Comparison of ENCODE assay signal across 14 cellular contexts in genomic region chr10:35140126-35140525, GRCh38. TPM values are rescaled to one million over a fixed set of nuclear protein-coding genes. Genes with fewer than 3 reads are reported as not detected.
A peak's percentile ranks its signal among the peaks of the same experiment; 100 is the strongest.
DNase-seq lines count a peak whose midpoint lies in the region; ATAC-seq and TF ChIP-seq lines count a peak whose summit lies in the region.
"Had no signal": no experiment of that assay in that cellular context is flagged by ENCODE, and none has a peak within 500 bp of the region (broad histone marks: within the 10 kb centered on the region; RNA-seq: fewer than 3 reads in every experiment).

No MANE protein-coding gene starts in this region.

- no peak overlapping the region for H3K4me3 Mint-ChIP-seq in activated T-cell treated with anti-CD3 and anti-CD28 coated beads, Interleukin-2, amount 50 U/mL, for 4 hours
- H3K4me3 Mint-ChIP-seq: CD4-positive, alpha-beta memory T cell; H9 had no signal

- DNase-seq in cardiac muscle cell (ENCODE audit: low read depth in 1 of 2, low spot score in 1 of 2): peak in 1 of 2 donors; percentile 16
- DNase-seq in left ventricle myocardium superior: no peak
- peak; percentile 51 for DNase-seq in NB4 (ENCODE audit: low read depth)
- DNase-seq in amniotic epithelial cell (ENCODE audit: low read depth): peak; percentile 27
- DNase-seq in NCI-H1105 (lab: John Stamatoyannopoulos, UW): no peak
- no peak for DNase-seq in activated T-cell treated with anti-CD3 and anti-CD28 coated beads, Interleukin-2, amount 50 U/mL, for 4 hours
- DNase-seq: C1 segment of cervical spinal cord; Calu3; CD4-positive, alpha-beta memory T cell; COR-L47; DND-41; GM23248; H9 had no signal

- H3K27me3 ChIP-seq in cardiac muscle cell: no peaks in the 10 kb centered on the region

- TF ChIP-seq CTCF in cardiac muscle cell (IDR thresholded peaks at IDR 0.05; ENCODE audit: low read depth, low read length) (no peak), NB4 (IDR thresholded peaks at IDR 0.05; ENCODE audit: low read depth, low read length) (no peak)

- peak overlapping the region; percentile 88 for H3K27ac ChIP-seq in cardiac muscle cell
- H3K27ac ChIP-seq: GM23248 had no signal

- no peaks in the 10 kb centered on the region for H3K9me3 Mint-ChIP-seq in activated T-cell treated with anti-CD3 and anti-CD28 coated beads, Interleukin-2, amount 50 U/mL, for 4 hours
- H3K9me3 Mint-ChIP-seq: CD4-positive, alpha-beta memory T cell; H9 had no signal

- H3K36me3 Mint-ChIP-seq in activated T-cell treated with anti-CD3 and anti-CD28 coated beads, Interleukin-2, amount 50 U/mL, for 4 hours (ENCODE audit: insufficient read depth): peaks cover 10% of the 10 kb centered on the region
- H3K36me3 Mint-ChIP-seq: CD4-positive, alpha-beta memory T cell had no signal

- H3K36me3 ChIP-seq in cardiac muscle cell: no peaks in the 10 kb centered on the region

- no peaks in the 10 kb centered on the region for H3K9me3 ChIP-seq in cardiac muscle cell (ENCODE audit: low read depth)

- H3K4me1 Mint-ChIP-seq in activated T-cell treated with anti-CD3 and anti-CD28 coated beads, Interleukin-2, amount 50 U/mL, for 4 hours (ENCODE audit: low read depth): peaks cover 18% of the 10 kb centered on the region

- no peak for ATAC-seq in left ventricle myocardium superior
- ATAC-seq in activated T-cell treated with anti-CD3 and anti-CD28 coated beads, Interleukin-2, amount 50 U/mL, for 4 hours: no peak
- ATAC-seq: HCT116 had no signal

- no peak for TF ChIP-seq POLR2A in NB4 (IDR thresholded peaks at IDR 0.05; ENCODE audit: extremely low read depth, insufficient read length)

- peaks cover 39% of the 10 kb centered on the region for H3K4me1 ChIP-seq in cardiac muscle cell (ENCODE audit: low read depth)

- intact Hi-C loops in left ventricle myocardium superior (cut with micrococcal nuclease): no loop called here

- no peaks in the 10 kb centered on the region for H3K27me3 Mint-ChIP-seq in activated T-cell treated with anti-CD3 and anti-CD28 coated beads, Interleukin-2, amount 50 U/mL, for 4 hours (ENCODE audit: low read depth)
- H3K27me3 Mint-ChIP-seq: CD4-positive, alpha-beta memory T cell had no signal

- H3K4me3 ChIP-seq in cardiac muscle cell (no peak overlapping the region), NB4 (ENCODE audit: low read depth, low read length) (no peak overlapping the region)
- H3K4me3 ChIP-seq: GM23248 had no signal

RNA-seq across cellular contexts. Expression of gene CREM, which starts 13.5 kb away (rescaled TPM):
- total RNA-seq in cardiac muscle cell (415 and 468 TPM in 2 replicates), left ventricle myocardium superior (50.3 TPM)
- polyA plus RNA-seq in cardiac muscle cell: 486 and 570 TPM in 2 replicates
- total RNA-seq in activated T-cell treated with anti-CD3 and anti-CD28 coated beads, Interleukin-2, amount 50 U/mL, for 4 hours: 100 to 1,000 TPM; 113 to 125 (median 122) TPM

RNA-seq across cellular contexts. Expression of gene CUL2, which starts 50.0 kb away (rescaled TPM):
- total RNA-seq in cardiac muscle cell (19.2 and 21.6 TPM in 2 replicates), left ventricle myocardium superior (40.6 TPM)
- 43.0 and 48.7 TPM in 2 replicates for polyA plus RNA-seq in cardiac muscle cell
- 10 to 100 TPM; 48.9 to 54.8 (median 50.2) TPM for total RNA-seq in activated T-cell treated with anti-CD3 and anti-CD28 coated beads, Interleukin-2, amount 50 U/mL, for 4 hours

Comparison
In these comparisons a context has a peak if more than half of its experiments do, and no peak if none do; other contexts are left out.
1. DNase-seq: peak in NB4 (single experiment) and amniotic epithelial cell (single experiment); none in left ventricle myocardium superior (single experiment), NCI-H1105 (single experiment) and activated T-cell treated with anti-CD3 and anti-CD28 coated beads, Interleukin-2, amount 50 U/mL, for 4 hours (single experiment).